In the genomic region with DNA sequence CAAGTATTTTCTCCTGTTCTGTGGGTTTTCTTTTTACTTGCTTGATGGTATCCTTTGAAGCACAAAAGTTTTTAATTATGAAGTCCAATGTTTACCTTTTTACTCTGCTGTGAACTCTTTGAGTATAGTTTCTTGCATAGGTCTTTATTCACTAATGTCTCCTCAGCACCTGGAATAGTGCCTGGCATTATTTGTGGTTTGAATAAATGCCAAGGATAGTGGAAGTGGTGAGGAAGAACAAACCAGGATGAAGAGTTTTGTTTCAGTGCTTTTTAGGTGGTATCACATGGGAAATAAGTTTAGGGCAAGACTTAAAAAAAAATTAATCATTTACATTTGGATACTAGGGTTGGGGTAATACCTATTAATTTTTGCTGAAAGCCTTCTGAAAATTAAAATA, we compare ENCODE assay signal across 23 cellular contexts.
"Had no signal": no experiment of that assay in that cellular context is flagged by ENCODE, and none has a peak within 500 bp of the region (broad histone marks: within the 10 kb centered on the region; RNA-seq: fewer than 3 reads in every experiment).

No MANE protein-coding gene starts in this region.

- DNase-seq: activated CD4-positive, alpha-beta T cell treated with anti-CD3 and anti-CD28 coated beads for 48 hours; activated CD4-positive, alpha-beta T cell treated with anti-CD3 and anti-CD28 coated beads, Interleukin-2, amount 50 U/mL, for 4 hours; activated CD4-positive, CD25-positive, alpha-beta regulatory T cell treated with anti-CD3 and anti-CD28 coated beads, Interleukin-2, amount 50 U/mL, for 72 hours; activated CD8-positive, alpha-beta memory T cell treated with anti-CD3 and anti-CD28 coated beads, Interleukin-2, amount 50 U/mL, for 48 hours; activated CD8-positive, alpha-beta T cell treated with anti-CD3 and anti-CD28 coated beads, Interleukin-2, amount 10 ng/mL, durations not matched to agents 7 days and 5 days; activated naive CD4-positive, alpha-beta T cell treated with anti-CD3 and anti-CD28 coated beads, Interleukin-2, amount 50 U/mL, for 16 hours; activated naive CD8-positive, alpha-beta T cell treated with anti-CD3 and anti-CD28 coated beads, Interleukin-2, amount 10 ng/mL, durations not matched to agents 7 days and 5 days; activated T-cell treated with anti-CD3 and anti-CD28 coated beads, Interleukin-2, amount 50 U/mL, for 1 hour; anterior cingulate cortex; central memory CD4-positive, alpha-beta T cell; Kasumi-1; KBM-7; MV-4-11; NCI-H1092 treated with DMSO at 0.1 percent for 48 hours; NCI-H1436 treated with DMSO at 0.1 percent for 48 hours; NCI-H187; NCI-H2081; NCI-H510A treated with DMSO at 0.1 percent for 48 hours; NCI-H69; PC-9; T-helper 1 cell had no signal

- H3K27ac ChIP-seq: PC-9, SK-N-MC had no signal

- H3K4me3 ChIP-seq: adrenal gland, PC-9, SK-N-MC had no signal

- H3K36me3 ChIP-seq: adrenal gland had no signal

- H3K27me3 ChIP-seq: adrenal gland had no signal

- H3K9me3 ChIP-seq: adrenal gland had no signal
